8 cellular contexts compared by ENCODE assay signal in the genomic region with DNA sequence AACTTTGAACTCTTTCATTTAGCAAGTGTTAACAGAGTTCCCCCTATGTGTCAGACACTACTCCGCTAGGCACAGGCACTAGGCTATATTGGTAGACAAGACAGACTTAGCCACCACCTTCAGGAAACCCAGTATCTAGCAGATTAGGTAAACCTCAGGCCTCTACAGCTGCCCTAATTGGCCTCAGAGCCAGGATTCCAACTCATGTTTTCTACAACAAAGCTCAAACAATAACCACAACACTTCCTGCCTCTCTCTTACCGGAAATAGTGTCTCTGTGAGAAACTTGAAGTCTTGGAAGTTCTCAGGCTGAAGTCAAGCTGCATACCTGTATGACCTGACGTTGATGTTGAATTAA.
DNase-seq lines count a peak whose midpoint lies in the region; ATAC-seq and TF ChIP-seq lines count a peak whose summit lies in the region.

No MANE protein-coding gene starts in this region.

- no peaks in the 10 kb centered on the region for H3K27me3 ChIP-seq in PC-9 (ENCODE audit: insufficient read depth, low read depth)

- no peaks in the 10 kb centered on the region for H3K9me3 ChIP-seq in PC-9 (ENCODE audit: insufficient read depth, low read depth)

- H3K36me3 ChIP-seq in PC-9 (ENCODE audit: low read depth) = no peaks in the 10 kb centered on the region

- H4K20me1 ChIP-seq in PC-9 (ENCODE audit: insufficient read depth) = no peaks in the 10 kb centered on the region

- peaks cover 35% of the 10 kb centered on the region for H3K4me1 ChIP-seq in PC-9 (replicated peaks; ENCODE audit: insufficient read depth)

- no peaks in the 10 kb centered on the region for H3K79me2 ChIP-seq in PC-9 (ENCODE audit: low read depth)

- POLR2A ChIA-PET in PC-9 (lab: Charles Lee; ENCODE audit: unreplicated experiment) = interaction anchor here (0.7 kb wide), 1 partner anchor 167 kb away, joined by 3 read pairs; no protein-coding TSS in a partner anchor

- no TSS peak for BruUV-seq in PC-9 (replicated peaks; lab: Mats Ljungman, UMichigan)

- no peak overlapping the region for H2AFZ ChIP-seq in PC-9

- ATAC-seq in activated CD4-positive, CD25-positive, alpha-beta regulatory T cell treated with anti-CD3 and anti-CD28 coated beads, Interleukin-2, amount 50 U/mL, for 24 hours = peak; percentile 66 to 87
- peak; percentile 95 for ATAC-seq in HG02970 (IDR thresholded peaks at IDR 0.05; ENCODE audit: low FRiP score, unreplicated experiment)

- no peak overlapping the region for H3K4me3 ChIP-seq in PC-9

- CTCF ChIA-PET in PC-9 (lab: Charles Lee) = interaction anchor here (0.6 to 0.7 kb wide), 3 partner anchors 112 to 298 kb away, joined by 3 to 6 read pairs (median 3); no protein-coding TSS in a partner anchor

- intact Hi-C loops in PC-9 (cut with micrococcal nuclease; ENCODE audit: unreplicated experiment) = loop anchor here (1.0 to 10.0 kb wide), 4 partner anchors 29 to 135 kb away; no protein-coding TSS in a partner anchor
- intact Hi-C loops in posterior vena cava (cut with DNase I) = no loop called here

- peak overlapping the region; percentile 61 for H3K4me2 ChIP-seq in PC-9

- H3F3A ChIP-seq in PC-9 (ENCODE audit: insufficient read depth, low read depth) = peaks cover 31% of the 10 kb centered on the region

- DNase-seq in activated CD4-positive, CD25-positive, alpha-beta regulatory T cell (lab: John Stamatoyannopoulos, UW) = no peak
- peak; percentile 36 to 74 for DNase-seq in PC-9
- peak; percentile 53 for DNase-seq in astrocyte of the hippocampus (ENCODE audit: low read depth, low spot score)
- DNase-seq in stimulated activated CD4-positive, alpha-beta T cell treated with anti-CD3 and anti-CD28 coated beads, Interleukin-2, amount 100 ng/mL, for 4 hours (ENCODE audit: low read depth) = peak; percentile 24
- no peak for DNase-seq in posterior vena cava (ENCODE audit: low spot score)
- DNase-seq in mucosa of gallbladder (ENCODE audit: low spot score) = no peak

- H3K9me2 ChIP-seq in PC-9 (ENCODE audit: insufficient read depth) = no peaks in the 10 kb centered on the region

- H3K27ac ChIP-seq in PC-9 = peak overlapping the region; percentile 70

- TF ChIP-seq CTCF in PC-9 (conservative IDR thresholded peaks at IDR 0.05) = no peak

Comparison
In these comparisons a context has a peak if more than half of its experiments do, and no peak if none do; other contexts are left out.
1. DNase-seq: peak in PC-9 (2 of 2), astrocyte of the hippocampus (single experiment) and stimulated activated CD4-positive, alpha-beta T cell treated with anti-CD3 and anti-CD28 coated beads, Interleukin-2, amount 100 ng/mL, for 4 hours (single experiment); none in activated CD4-positive, CD25-positive, alpha-beta regulatory T cell (0 of 4), posterior vena cava (single experiment) and mucosa of gallbladder (single experiment).